6 cellular contexts compared by ENCODE assay signal in the genomic region with DNA sequence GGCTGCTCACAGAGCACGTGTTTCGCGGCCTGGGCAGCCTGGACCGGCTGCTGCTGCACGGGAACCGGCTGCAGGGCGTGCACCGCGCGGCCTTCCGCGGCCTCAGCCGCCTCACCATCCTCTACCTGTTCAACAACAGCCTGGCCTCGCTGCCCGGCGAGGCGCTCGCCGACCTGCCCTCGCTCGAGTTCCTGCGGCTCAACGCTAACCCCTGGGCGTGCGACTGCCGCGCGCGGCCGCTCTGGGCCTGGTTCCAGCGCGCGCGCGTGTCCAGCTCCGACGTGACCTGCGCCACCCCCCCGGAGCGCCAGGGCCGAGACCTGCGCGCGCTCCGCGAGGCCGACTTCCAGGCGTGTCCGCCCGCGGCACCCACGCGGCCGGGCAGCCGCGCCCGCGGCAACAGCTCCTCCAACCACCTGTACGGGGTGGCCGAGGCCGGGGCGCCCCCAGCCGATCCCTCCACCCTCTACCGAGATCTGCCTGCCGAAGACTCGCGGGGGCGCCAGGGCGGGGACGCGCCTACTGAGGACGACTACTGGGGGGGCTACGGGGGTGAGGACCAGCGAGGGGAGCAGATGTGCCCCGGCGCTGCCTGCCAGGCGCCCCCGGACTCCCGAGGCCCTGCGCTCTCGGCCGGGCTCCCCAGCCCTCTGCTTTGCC. TPM values are rescaled to one million over a fixed set of nuclear protein-coding genes. Genes with fewer than 3 reads are reported as not detected.
DNase-seq lines count a peak whose midpoint lies in the region; ATAC-seq and TF ChIP-seq lines count a peak whose summit lies in the region.

No MANE protein-coding gene starts in this region.

- H3K27ac ChIP-seq in CD8-positive, alpha-beta T cell (ENCODE audit: low read depth, low read length) = no peak overlapping the region
- no peak overlapping the region for H3K27ac ChIP-seq in left lung

- DNase-seq in CD8-positive, alpha-beta T cell = peak in 2 of 7 experiments; percentile 37 to 65
- DNase-seq in activated T-cell treated with anti-CD3 and anti-CD28 coated beads, Interleukin-2, amount 50 U/mL, for 4 hours = peak; percentile 35
- DNase-seq in left lung (peak in 1 of 2 donors; percentile 86), SKM-1 (lab: John Stamatoyannopoulos, UW; ENCODE audit: unreplicated experiment) (no peak)
- no peak for DNase-seq in NK-92 treated with Interleukin-12 subunit alpha and Interleukin-12 subunit beta, amount 100 ng/mL, for 24 hours (lab: John Stamatoyannopoulos, UW)

- intact Hi-C loops in CD8-positive, alpha-beta T cell (cut with DNase I, micrococcal nuclease) = no loop called here
- intact Hi-C loops in left lung (cut with DNase I) = no loop called here

- H3K27me3 Mint-ChIP-seq in CD8-positive, alpha-beta T cell (ENCODE audit: low read depth) = peaks cover 5% of the 10 kb centered on the region
- H3K27me3 Mint-ChIP-seq in activated T-cell treated with anti-CD3 and anti-CD28 coated beads, Interleukin-2, amount 50 U/mL, for 4 hours (ENCODE audit: low read depth) = peaks cover 18% of the 10 kb centered on the region

- H3K9me3 ChIP-seq in CD8-positive, alpha-beta T cell (ENCODE audit: low read length) = no peaks in the 10 kb centered on the region
- H3K9me3 ChIP-seq in left lung = no peaks in the 10 kb centered on the region

- H3K4me3 Mint-ChIP-seq in CD8-positive, alpha-beta T cell = peak overlapping the region; percentile 82
- peak overlapping the region; percentile 73 for H3K4me3 Mint-ChIP-seq in activated T-cell treated with anti-CD3 and anti-CD28 coated beads, Interleukin-2, amount 50 U/mL, for 4 hours

- H3K4me1 Mint-ChIP-seq in CD8-positive, alpha-beta T cell (ENCODE audit: low read depth) = peaks cover 42% of the 10 kb centered on the region
- H3K4me1 Mint-ChIP-seq in activated T-cell treated with anti-CD3 and anti-CD28 coated beads, Interleukin-2, amount 50 U/mL, for 4 hours (ENCODE audit: low read depth) = peaks cover 32% of the 10 kb centered on the region

- H3K9me3 Mint-ChIP-seq in CD8-positive, alpha-beta T cell = no peaks in the 10 kb centered on the region
- no peaks in the 10 kb centered on the region for H3K9me3 Mint-ChIP-seq in activated T-cell treated with anti-CD3 and anti-CD28 coated beads, Interleukin-2, amount 50 U/mL, for 4 hours

- POLR2A ChIA-PET in CD8-positive, alpha-beta T cell (lab: Charles Lee) = interaction anchor here (0.6 to 1.5 kb wide), 4 partner anchors 10 to 51 kb away, joined by 3 to 8 read pairs (median 4); no protein-coding TSS in a partner anchor

- no peak for TF ChIP-seq CTCF in CD8-positive, alpha-beta T cell (IDR thresholded peaks at IDR 0.05)
- TF ChIP-seq CTCF in left lung (IDR thresholded peaks at IDR 0.05) = no peak

- H3K4me1 ChIP-seq in CD8-positive, alpha-beta T cell (ENCODE audit: insufficient read depth, low read length) = peaks cover 29% of the 10 kb centered on the region
- peaks cover 10 to 42% of the 10 kb centered on the region in 2 donors for H3K4me1 ChIP-seq in left lung

- H3K4me3 ChIP-seq in CD8-positive, alpha-beta T cell (ENCODE audit: low read depth, low read length) = peak overlapping the region; percentile 63
- H3K4me3 ChIP-seq in left lung = peak overlapping the region; percentile 24 to 40

- no peaks in the 10 kb centered on the region for H3K27me3 ChIP-seq in CD8-positive, alpha-beta T cell (ENCODE audit: insufficient read depth, low read length)
- H3K27me3 ChIP-seq in left lung = peaks cover 0 to 36% of the 10 kb centered on the region in 2 donors

- no peaks in the 10 kb centered on the region for H3K36me3 Mint-ChIP-seq in CD8-positive, alpha-beta T cell
- H3K36me3 Mint-ChIP-seq in activated T-cell treated with anti-CD3 and anti-CD28 coated beads, Interleukin-2, amount 50 U/mL, for 4 hours (ENCODE audit: insufficient read depth) = no peaks in the 10 kb centered on the region

- no peaks in the 10 kb centered on the region for H3K36me3 ChIP-seq in CD8-positive, alpha-beta T cell (ENCODE audit: insufficient read depth, low read length)
- no peaks in the 10 kb centered on the region for H3K36me3 ChIP-seq in left lung

- peak; percentile 39 for ATAC-seq in CD8-positive, alpha-beta T cell
- ATAC-seq in HG02759 (IDR thresholded peaks at IDR 0.05; ENCODE audit: unreplicated experiment) (peak; percentile 36), left lung (peak; percentile 61)
- peak; percentile 45 to 49 for ATAC-seq in activated T-cell treated with anti-CD3 and anti-CD28 coated beads, Interleukin-2, amount 50 U/mL, for 4 hours

- CTCF ChIA-PET in CD8-positive, alpha-beta T cell (lab: Charles Lee) = interaction anchor here (0.6 to 13.9 kb wide), 9 partner anchors 13 to 163 kb away, joined by 3 to 237 read pairs (median 5); a partner anchor contains a TSS

- H3K27ac Mint-ChIP-seq in CD8-positive, alpha-beta T cell = no peak overlapping the region

RNA-seq across cellular contexts. Expression of a gene that starts 16.0 kb away (rescaled TPM):
- under 1 TPM; 0.16 to 0.31 TPM for total RNA-seq in CD8-positive, alpha-beta T cell
- total RNA-seq in activated T-cell treated with anti-CD3 and anti-CD28 coated beads, Interleukin-2, amount 50 U/mL, for 4 hours = under 1 TPM; 0.16 to 0.33 (median 0.27) TPM
- total RNA-seq in left lung = 1 to 10 TPM; 2.5 to 4.8 TPM

RNA-seq across cellular contexts. Expression of a gene that starts 39.1 kb away (rescaled TPM):
- 1 to 10 TPM; 4.4 to 7.5 TPM for total RNA-seq in CD8-positive, alpha-beta T cell
- 10 to 100 TPM; 15.5 to 20.3 (median 18.3) TPM for total RNA-seq in activated T-cell treated with anti-CD3 and anti-CD28 coated beads, Interleukin-2, amount 50 U/mL, for 4 hours
- total RNA-seq in left lung = 10 to 100 TPM; 11.8 to 25.3 TPM

RNA-seq across cellular contexts. Expression of a gene that starts 49.4 kb away (rescaled TPM):
- total RNA-seq in CD8-positive, alpha-beta T cell = 10 to 100 TPM in 1 of 2 experiments, 1 to 10 TPM in 1; 9.3 to 11.3 TPM
- total RNA-seq in activated T-cell treated with anti-CD3 and anti-CD28 coated beads, Interleukin-2, amount 50 U/mL, for 4 hours = 100 to 1,000 TPM; 508 to 551 (median 529) TPM
- 100 to 1,000 TPM in 1 of 2 donors, 10 to 100 TPM in 1; 95.6 to 185 TPM for total RNA-seq in left lung

RNA-seq across cellular contexts. Expression of a gene that starts 54.2 kb away (rescaled TPM):
- 10 to 100 TPM; 16.4 to 18.9 TPM for total RNA-seq in CD8-positive, alpha-beta T cell
- 100 to 1,000 TPM; 152 to 189 (median 154) TPM for total RNA-seq in activated T-cell treated with anti-CD3 and anti-CD28 coated beads, Interleukin-2, amount 50 U/mL, for 4 hours
- total RNA-seq in left lung = 10 to 100 TPM; 21.7 to 39.6 TPM

Comparison
In these comparisons a context has a peak if more than half of its experiments do, and no peak if none do; other contexts are left out.
1. RNA of a gene that starts 49.4 kb away (total RNA-seq): 508 to 551 TPM in activated T-cell treated with anti-CD3 and anti-CD28 coated beads, Interleukin-2, amount 50 U/mL, for 4 hours and 95.6 to 185 TPM in left lung; 9.3 to 11.3 TPM in CD8-positive, alpha-beta T cell; every median in the first group is over 4 times any median in the second.
2. Peak in every context shown above with its lines, with median percentiles within 50 percentile points of each other: ATAC-seq.